ENCODE assay signal across 8 cellular contexts in genomic region chr3:196717162-196717561, GRCh38. TPM values are rescaled to one million over a fixed set of nuclear protein-coding genes. Genes with fewer than 3 reads are reported as not detected.
DNase-seq lines count a peak whose midpoint lies in the region; ATAC-seq, FAIRE-seq and TF ChIP-seq lines count a peak whose summit lies in the region.
"Not testable (repeated sequence)": the region's sequence is repeated elsewhere in the genome, so short reads cannot be mapped to it uniquely, and the experiment has no call there.

No MANE protein-coding gene starts in this region.

- H3K36me3 ChIP-seq in OCI-LY3 (replicated peaks; ENCODE audit: low read depth, low read length) = peaks cover 21% of the 10 kb centered on the region

- H3K79me2 ChIP-seq in OCI-LY3 (ENCODE audit: low read length) = peaks cover 18% of the 10 kb centered on the region

- not testable (repeated sequence) for H3K4me3 Mint-ChIP-seq in CD4-positive, alpha-beta T cell

- peaks cover 27% of the 10 kb centered on the region for H3K36me3 Mint-ChIP-seq in CD4-positive, alpha-beta T cell (ENCODE audit: low read depth)

- TF ChIP-seq CTCF in CD4-positive, alpha-beta T cell (IDR thresholded peaks at IDR 0.05); OCI-LY3 (IDR thresholded peaks at IDR 0.05; ENCODE audit: low read depth, low read length): not testable (repeated sequence)

- H3K4me1 Mint-ChIP-seq in CD4-positive, alpha-beta T cell (ENCODE audit: low read depth) = peaks cover 20% of the 10 kb centered on the region

- ATAC-seq in CD4-positive, alpha-beta T cell (ENCODE audit: poor library complexity) = not testable (repeated sequence)
- peak; percentile 61 for ATAC-seq in GM18520 (IDR thresholded peaks at IDR 0.05; ENCODE audit: unreplicated experiment)
- peak; percentile 41 for ATAC-seq in GM21619 (IDR thresholded peaks at IDR 0.05; ENCODE audit: unreplicated experiment)
- peak; percentile 38 for ATAC-seq in HG03060 (IDR thresholded peaks at IDR 0.05; ENCODE audit: low read depth, unreplicated experiment)
- ATAC-seq in HG03196 (IDR thresholded peaks at IDR 0.05; ENCODE audit: unreplicated experiment) = peak; percentile 44

- not testable (repeated sequence) for H3K27me3 Mint-ChIP-seq in CD4-positive, alpha-beta T cell

- POLR2A ChIA-PET in CD4-positive, alpha-beta T cell (lab: Charles Lee) = not testable (repeated sequence)

- not testable (repeated sequence) for DNase-seq in CD4-positive, alpha-beta T cell
- peak; percentile 20 for DNase-seq in GM19239 (ENCODE audit: insufficient read length, low spot score)
- DNase-seq in renal cortical epithelial cell (ENCODE audit: low read depth) = peak; percentile 66

- H3K27ac Mint-ChIP-seq in CD4-positive, alpha-beta T cell = peak overlapping the region; percentile 12

- H3K9me3 Mint-ChIP-seq in CD4-positive, alpha-beta T cell = not testable (repeated sequence)

- H3K9me3 ChIP-seq in CD4-positive, alpha-beta T cell (ENCODE audit: control insufficient read depth, low read length); OCI-LY3 (ENCODE audit: insufficient read depth, low read length): not testable (repeated sequence)

- H3K27ac ChIP-seq in CD4-positive, alpha-beta T cell (ENCODE audit: low read depth, low read length) = not testable (repeated sequence)
- 0 out of 2 replicates have a peak overlapping the region, but pooled peaks have one; percentile 8 for H3K27ac ChIP-seq in OCI-LY3 (ENCODE audit: low read length)

- intact Hi-C loops in CD4-positive, alpha-beta T cell (cut with DNase I, micrococcal nuclease) = loop anchor here (10.0 kb wide), 2 partner anchors 68 to 282 kb away; partner anchors contain the start of gene UBXN7 (in 1 of the 2)

- not testable (repeated sequence) for H3K4me1 ChIP-seq in OCI-LY3 (ENCODE audit: low read length)

- H2AFZ ChIP-seq in OCI-LY3 (ENCODE audit: low read depth, low read length) = not testable (repeated sequence)

- not testable (repeated sequence) for H3K9ac ChIP-seq in OCI-LY3 (ENCODE audit: low read length)

- peak overlapping the region; percentile 4; the same call in 1 of the 2 replicates for H3K4me2 ChIP-seq in OCI-LY3 (ENCODE audit: low read length)

- not testable (repeated sequence) for H3K27me3 ChIP-seq in CD4-positive, alpha-beta T cell (ENCODE audit: control insufficient read depth, insufficient read depth, low read length); OCI-LY3 (ENCODE audit: low read depth, low read length)

- not testable (repeated sequence) for H4K20me1 ChIP-seq in OCI-LY3 (ENCODE audit: insufficient read depth, low read length)

- CTCF ChIA-PET in CD4-positive, alpha-beta T cell (lab: Charles Lee) = not testable (repeated sequence)

- FAIRE-seq in GM19239 (lab: Jason Lieb, UNC) = peak; percentile 87

- H3K4me3 ChIP-seq in OCI-LY3 (ENCODE audit: low read length) = not testable (repeated sequence)

RNA-seq across cellular contexts. Expression of gene PIGX, which starts 5.0 kb away (rescaled TPM):
- total RNA-seq in CD4-positive, alpha-beta T cell = 10 to 100 TPM; 13.3 to 13.9 TPM
- total RNA-seq in renal cortical epithelial cell = 17.7 and 33.0 TPM in 2 replicates

RNA-seq across cellular contexts. Expression of gene CEP19, which starts 5.1 kb away (rescaled TPM):
- total RNA-seq in CD4-positive, alpha-beta T cell = under 1 TPM; 0.36 to 0.64 TPM
- 2.8 and 6.5 TPM in 2 replicates for total RNA-seq in renal cortical epithelial cell

RNA-seq across cellular contexts. Expression of gene PAK2, which starts 22.5 kb away (rescaled TPM):
- 10 to 100 TPM; 36.2 to 41.7 TPM for total RNA-seq in CD4-positive, alpha-beta T cell
- 54.5 and 249 TPM in 2 replicates for total RNA-seq in renal cortical epithelial cell
